In the genomic region with DNA sequence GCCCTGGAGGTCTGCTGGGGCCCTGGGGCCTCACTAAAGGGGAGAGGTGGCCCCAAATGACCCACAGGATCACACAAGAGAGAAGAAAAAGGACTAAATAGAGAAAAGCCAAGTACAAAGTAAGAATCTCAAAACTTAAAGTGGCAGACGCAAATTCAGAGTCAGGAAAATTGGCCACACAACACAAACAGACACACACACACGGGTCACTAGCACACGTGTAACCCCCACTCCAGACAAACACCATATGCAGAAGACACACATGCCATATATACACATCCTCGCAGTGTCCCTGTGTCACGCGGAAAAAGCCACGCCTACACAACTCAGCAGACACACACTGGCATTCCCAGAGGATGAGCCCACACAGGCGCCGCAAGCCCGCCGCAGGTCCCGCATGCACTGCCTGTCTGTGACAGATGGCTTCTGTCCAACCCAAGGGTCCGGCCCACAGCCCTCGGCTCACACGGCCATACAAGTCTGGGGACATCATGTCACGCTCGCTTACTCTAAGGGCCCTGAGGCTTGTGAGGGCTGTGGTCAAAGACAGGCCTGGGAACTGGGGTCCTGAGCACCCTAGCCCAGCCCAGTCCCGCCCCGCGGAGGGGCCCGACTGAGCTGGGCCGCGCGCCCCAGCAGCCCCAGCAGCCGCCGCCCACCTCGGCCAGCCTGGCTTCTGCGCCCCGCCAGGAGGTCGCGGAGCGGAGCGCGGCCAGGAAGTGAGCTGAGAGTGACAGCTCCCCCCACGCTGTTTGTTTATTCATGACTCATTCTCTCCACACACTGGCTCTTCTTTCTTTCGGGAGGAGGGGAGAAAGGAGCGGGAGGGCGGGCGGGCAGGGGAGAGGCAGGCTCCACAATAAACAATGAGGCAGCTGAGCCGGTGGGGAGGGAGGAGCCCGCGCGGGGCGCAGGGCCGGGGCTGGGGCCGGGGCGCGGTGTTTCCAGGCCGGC, we compare ENCODE assay signal across 8 cellular contexts.
DNase-seq lines count a peak whose midpoint lies in the region; ATAC-seq lines count a peak whose summit lies in the region.

No MANE protein-coding gene starts in this region.

- H3K4me3 ChIP-seq in mucosa of stomach (ENCODE audit: low read length): no peak overlapping the region

- peak overlapping the region in 1 of 3 donors; percentile 15 for H3K27ac Mint-ChIP-seq in IgD-negative memory B cell
- H3K27ac Mint-ChIP-seq in activated T-cell treated with anti-CD3 and anti-CD28 coated beads, Interleukin-2, amount 50 U/mL, for 72 hours: peak overlapping the region; percentile 83

- H3K4me3 Mint-ChIP-seq in IgD-negative memory B cell: peak overlapping the region; percentile 10 to 88 (median 82)
- H3K4me3 Mint-ChIP-seq in activated T-cell treated with anti-CD3 and anti-CD28 coated beads, Interleukin-2, amount 50 U/mL, for 72 hours: peak overlapping the region; percentile 47 to 73

- H3K9me3 Mint-ChIP-seq in IgD-negative memory B cell: no peaks in the 10 kb centered on the region
- no peaks in the 10 kb centered on the region for H3K9me3 Mint-ChIP-seq in activated T-cell treated with anti-CD3 and anti-CD28 coated beads, Interleukin-2, amount 50 U/mL, for 72 hours

- no peaks in the 10 kb centered on the region for H3K36me3 ChIP-seq in mucosa of stomach (ENCODE audit: control insufficient read depth, insufficient read depth, low read length)

- H3K9me3 ChIP-seq in mucosa of stomach (ENCODE audit: control insufficient read depth, low read length): no peaks in the 10 kb centered on the region

- H3K4me1 ChIP-seq in mucosa of stomach (ENCODE audit: control insufficient read depth, insufficient read depth, low read length): peaks cover 30% of the 10 kb centered on the region

- peak overlapping the region; percentile 57 for H3K9ac ChIP-seq in mucosa of stomach (ENCODE audit: low read length)

- H3K27me3 ChIP-seq in mucosa of stomach (ENCODE audit: control insufficient read depth, insufficient read depth, low read length): no peaks in the 10 kb centered on the region

- no peaks in the 10 kb centered on the region for H3K36me3 Mint-ChIP-seq in IgD-negative memory B cell
- peaks cover 0 to 2% of the 10 kb centered on the region in 2 donors for H3K36me3 Mint-ChIP-seq in activated T-cell treated with anti-CD3 and anti-CD28 coated beads, Interleukin-2, amount 50 U/mL, for 72 hours (ENCODE audit: insufficient read depth in 2 of 2)

- peak; percentile 88 for ATAC-seq in GM21619 (IDR thresholded peaks at IDR 0.05; ENCODE audit: unreplicated experiment)
- ATAC-seq in activated T-cell treated with anti-CD3 and anti-CD28 coated beads, Interleukin-2, amount 50 U/mL, for 72 hours (replicated peaks in 1 of 2): peak; percentile 79 to 81
- peak; percentile 78 for ATAC-seq in esophagus mucosa

- H3K27me3 Mint-ChIP-seq in IgD-negative memory B cell: peaks cover 31% of the 10 kb centered on the region
- H3K27me3 Mint-ChIP-seq in activated T-cell treated with anti-CD3 and anti-CD28 coated beads, Interleukin-2, amount 50 U/mL, for 72 hours (ENCODE audit: low read depth): no peaks in the 10 kb centered on the region

- DNase-seq in DMS 273 (lab: John Stamatoyannopoulos, UW; ENCODE audit: unreplicated experiment): peak; percentile 92
- peak; percentile 69 for DNase-seq in OCI-M2 (lab: John Stamatoyannopoulos, UW; ENCODE audit: unreplicated experiment)
- DNase-seq in activated T-cell treated with anti-CD3 and anti-CD28 coated beads, Interleukin-2, amount 50 U/mL, for 72 hours: peak; percentile 80 to 85
- DNase-seq in stimulated activated CD8-positive, alpha-beta memory T cell treated with anti-CD3 and anti-CD28 coated beads, Interleukin-4, amount 100 ng/mL, for 4 hours (ENCODE audit: low read depth in 2 of 2, low spot score in 1 of 2): peak; percentile 42 to 65

- peaks cover 7 to 11% (median 8%) of the 10 kb centered on the region in 3 donors for H3K4me1 Mint-ChIP-seq in IgD-negative memory B cell
- peaks cover 41% of the 10 kb centered on the region for H3K4me1 Mint-ChIP-seq in activated T-cell treated with anti-CD3 and anti-CD28 coated beads, Interleukin-2, amount 50 U/mL, for 72 hours (ENCODE audit: low read depth)
